In genomic region chr1:81323862-81324261, GRCh38 we compare ENCODE assay signal across 8 cellular contexts.
"Had no signal": no experiment of that assay in that cellular context is flagged by ENCODE, and none has a peak within 500 bp of the region (broad histone marks: within the 10 kb centered on the region; RNA-seq: fewer than 3 reads in every experiment).

No MANE protein-coding gene starts in this region.

- H3K27me3 Mint-ChIP-seq: IgD-negative memory B cell had no signal

- H3K4me3 ChIP-seq: GM23248 had no signal

- H2AFZ ChIP-seq: GM23248 had no signal

- H3K27ac Mint-ChIP-seq: IgD-negative memory B cell had no signal

- ATAC-seq: HepG2 had no signal

- H3K4me2 ChIP-seq: KMS-11 had no signal

- H3K4me1 Mint-ChIP-seq: IgD-negative memory B cell had no signal

- H3K27ac ChIP-seq: GM23248, HL-60, KMS-11 had no signal

- DNase-seq: GM23248, H7, HCEC 1CT, KBM-7 had no signal

- H3K4me3 Mint-ChIP-seq: IgD-negative memory B cell had no signal

- H3K9ac ChIP-seq: GM23248, KMS-11 had no signal

- H3K9me3 Mint-ChIP-seq: IgD-negative memory B cell had no signal
